In genomic region chr2:20223345-20224190, GRCh38 we compare ENCODE assay signal across 8 cellular contexts. TPM values are rescaled to one million over a fixed set of nuclear protein-coding genes. Genes with fewer than 3 reads are reported as not detected.
DNase-seq lines count a peak whose midpoint lies in the region; ATAC-seq, FAIRE-seq and TF ChIP-seq lines count a peak whose summit lies in the region.

No MANE protein-coding gene starts in this region.

- no peak for TF ChIP-seq CTCF in K562 (IDR thresholded peaks at IDR 0.05 in 2 of 3, conservative IDR thresholded peaks at IDR 0.05 in 1 of 3; ENCODE audit: insufficient read depth in 2 of 3, low read depth in 1 of 3, low read length in 3 of 3)

- no peak overlapping the region for H3K27ac Mint-ChIP-seq in stimulated activated naive CD8-positive, alpha-beta T cell treated with anti-CD3 and anti-CD28 coated beads, Interleukin-15, Interleukin-2, amounts not matched to agents 100 ng/mL and 50 ng/mL, for 24 hours

- ATAC-seq in K562 = no peak

- H3K27me3 ChIP-seq in K562 (ENCODE audit: control insufficient read depth in 2 of 2, insufficient read depth in 2 of 2, low read length in 2 of 2) = peaks cover 15 to 75% of the 10 kb centered on the region in 2 experiments; a peak in 3 of 5 replicates

- POLR2A ChIA-PET in K562 (lab: Yijun Ruan, JAX) = interaction anchor here (0.7 kb wide), 1 partner anchor 60 kb away, joined by 3 read pairs; no protein-coding TSS in a partner anchor

- peak overlapping the region; percentile 55; the same call in 1 of the 2 replicates for H2AFZ ChIP-seq in K562 (ENCODE audit: low read depth, low read length)

- H3K36me3 Mint-ChIP-seq in stimulated activated naive CD8-positive, alpha-beta T cell treated with anti-CD3 and anti-CD28 coated beads, Interleukin-15, Interleukin-2, amounts not matched to agents 100 ng/mL and 50 ng/mL, for 24 hours (ENCODE audit: low read depth) = no peaks in the 10 kb centered on the region

- peaks cover 0 to 29% of the 10 kb centered on the region in 2 experiments; a peak in 2 of 5 replicates for H3K4me1 ChIP-seq in K562 (replicated peaks in 1 of 2; ENCODE audit: control insufficient read depth in 2 of 2, insufficient read depth in 2 of 2, low read length in 2 of 2)

- DNase-seq in DMS53 (lab: John Stamatoyannopoulos, UW) (peak; percentile 73), DMS53 treated with DMSO at 0.1 percent for 48 hours (lab: John Stamatoyannopoulos, UW; ENCODE audit: unreplicated experiment) (no peak), HCEC 1CT (peak; percentile 46), NCI-H2227 (lab: John Stamatoyannopoulos, UW; ENCODE audit: unreplicated experiment) (peak; percentile 77), K562 (ENCODE audit: extremely low read depth in 1 of 4, low spot score in 3 of 4) (peak in 2 of 4 experiments; percentile 47 to 49), islet precursor cell (peak; percentile 77)
- DNase-seq in activated naive CD4-positive, alpha-beta T cell treated with anti-CD3 and anti-CD28 coated beads, Interleukin-2, amount 50 U/mL, for 16 hours = no peak

- TF ChIP-seq POLR2A in K562 (conservative IDR thresholded peaks at IDR 0.05) = no peak

- TF ChIP-seq EP300 in K562 (IDR thresholded peaks at IDR 0.05; ENCODE audit: low read length) = no peak

- peak overlapping the region; percentile 37; the same call in 1 of the 2 replicates for H3K4me2 ChIP-seq in K562 (ENCODE audit: insufficient read depth, low read length)

- no peak overlapping the region for H3K27ac ChIP-seq in K562 (ENCODE audit: extremely low read depth, low read depth, low read length)

- WGBS in K562 (ENCODE audit: insufficient coverage, low coverage, missing lambda C conversion rate) = 3% methylated on average over 42 of the region's 71 CpGs

- H3K4me3 Mint-ChIP-seq in stimulated activated naive CD8-positive, alpha-beta T cell treated with anti-CD3 and anti-CD28 coated beads, Interleukin-15, Interleukin-2, amounts not matched to agents 100 ng/mL and 50 ng/mL, for 24 hours = peak overlapping the region; percentile 43

- no peaks in the 10 kb centered on the region for H3K36me3 ChIP-seq in K562 (ENCODE audit: control insufficient read depth, insufficient read depth, low read length)

- H4K20me1 ChIP-seq in K562 (replicated peaks; ENCODE audit: control insufficient read depth, insufficient read depth, low read length) = no peaks in the 10 kb centered on the region

- no peaks in the 10 kb centered on the region for H3K9me3 Mint-ChIP-seq in stimulated activated naive CD8-positive, alpha-beta T cell treated with anti-CD3 and anti-CD28 coated beads, Interleukin-15, Interleukin-2, amounts not matched to agents 100 ng/mL and 50 ng/mL, for 24 hours

- intact Hi-C loops in K562 (cut with micrococcal nuclease) = loop anchor here (2.0 kb wide), 1 partner anchor 121 kb away; no protein-coding TSS in a partner anchor

- in situ Hi-C loops in K562 (cut with MboI) = loop anchor here (10.0 kb wide), 1 partner anchor 89 kb away; no protein-coding TSS in a partner anchor

- CTCF ChIA-PET in K562 (lab: Yijun Ruan, JAX; ENCODE audit: low intra/inter-chr PET ratio) = no interaction called here

- H3K9me1 ChIP-seq in K562 (ENCODE audit: control insufficient read depth, insufficient read depth, low read length) = no peaks in the 10 kb centered on the region

- no peak for TF ChIP-seq RAD21 in K562 (CRISPR knock-in tag; conservative IDR thresholded peaks at IDR 0.05 in 1 of 2, IDR thresholded peaks at IDR 0.05 in 1 of 2)

- FAIRE-seq in K562 (lab: Jason Lieb, UNC) = no peak

- H3K9me3 ChIP-seq in K562 (replicated peaks; ENCODE audit: control insufficient read depth, insufficient read depth, low read depth, low read length) = no peaks in the 10 kb centered on the region

- H3K9ac ChIP-seq in K562 (ENCODE audit: insufficient read depth in 1 of 2, low read depth in 2 of 2, low read length in 2 of 2) = peak overlapping the region in 1 of 2 experiments; percentile 81; a peak in 2 of 4 replicates

- H3K79me2 ChIP-seq in K562 (ENCODE audit: control insufficient read depth, insufficient read depth, low read length) = no peaks in the 10 kb centered on the region

- BruUV-seq in K562 (replicated peaks; lab: Mats Ljungman, UMichigan) = no TSS peak

- H3K27me3 Mint-ChIP-seq in stimulated activated naive CD8-positive, alpha-beta T cell treated with anti-CD3 and anti-CD28 coated beads, Interleukin-15, Interleukin-2, amounts not matched to agents 100 ng/mL and 50 ng/mL, for 24 hours = peaks cover 57% of the 10 kb centered on the region

- H3K4me1 Mint-ChIP-seq in stimulated activated naive CD8-positive, alpha-beta T cell treated with anti-CD3 and anti-CD28 coated beads, Interleukin-15, Interleukin-2, amounts not matched to agents 100 ng/mL and 50 ng/mL, for 24 hours (ENCODE audit: low read depth) = peaks cover 5% of the 10 kb centered on the region

- H3K4me3 ChIP-seq in K562 = peak overlapping the region; percentile 35

TF ChIP-seq in K562, 482 proteins besides CTCF, POLR2A, EP300 and RAD21 (continues in another document):
- TF ChIP-seq ZNF311 (CRISPR knock-in tag; IDR thresholded peaks at IDR 0.05) (no peak), RBBP5 (IDR thresholded peaks at IDR 0.05; ENCODE audit: borderline replicate concordance, insufficient read depth, low read length, poor library complexity, severe bottlenecking) (peak; percentile 43), UBTF (IDR thresholded peaks at IDR 0.05; ENCODE audit: borderline replicate concordance in 1 of 2, low read depth in 2 of 2, low read length in 2 of 2) (0 out of 4 replicates have a peak, but pooled peaks of 1 of the 2 experiments have one; percentile 41), GABPB1 (CRISPR knock-in tag; IDR thresholded peaks at IDR 0.05) (peak; percentile 21; the same call in 1 of the 2 replicates), RBFOX2 (IDR thresholded peaks at IDR 0.05; ENCODE audit: low read depth, low read length) (0 out of 2 replicates have a peak, but pooled peaks have one; percentile 20), TFAP4 (CRISPR knock-in tag; IDR thresholded peaks at IDR 0.05; ENCODE audit: borderline replicate concordance) (peak; percentile 42; the same call in 1 of the 2 replicates), SAP30 (IDR thresholded peaks at IDR 0.05; ENCODE audit: borderline replicate concordance, insufficient read depth, low read depth, low read length, poor library complexity, severe bottlenecking) (peak; percentile 33), PHF8 (IDR thresholded peaks at IDR 0.05; ENCODE audit: borderline replicate concordance, low read length) (peak; percentile 51; the same call in 1 of the 2 replicates)

RNA-seq across cellular contexts. Expression of gene SDC1, which starts 1.4 kb away (rescaled TPM):
- 0.28 and 0.90 TPM in 2 replicates for total RNA-seq in K562 (2011; cell fraction: chromatin; rRNA removed; ENCODE audit: low replicate concordance)
- 0.39 and 1.3 TPM in 2 replicates for total RNA-seq in K562 (2011; cell fraction: nucleolus; rRNA removed)
- 0.37 and 0.46 TPM in 2 replicates for total RNA-seq in K562 (2011; cell fraction: nucleoplasm; rRNA removed)
- total RNA-seq in K562 (2014; rRNA removed) (1.5 and 1.7 TPM in 2 replicates), K562 (2014; rRNA removed; fragmentation: Illumina TruSeq; extraction: Trizol) (0.35 and 0.40 TPM in 2 replicates), K562 (2015; rRNA removed; fragmentation: Illumina TruSeq; extraction: Trizol) (1.4 and 1.6 TPM in 2 replicates), K562 (2021) (2.7 TPM in 2 replicates)
- polyA plus RNA-seq in K562 (2011; rRNA removed) (0.39 and 2.7 TPM in 2 replicates), K562 (2014; fragmentation: Illumina TruSeq; extraction: Trizol) (0.49 and 1.2 TPM in 2 replicates), K562 (2014; fragmentation: Nextera tagmentation; extraction: Ambion mirVana) (under 1 TPM; 0.06 to 0.14 TPM), K562 (2014; rRNA removed) (1.1 and 1.8 TPM in 2 replicates)
- 2.3 and 2.9 TPM in 2 replicates for polyA plus RNA-seq in K562 (2011; cell fraction: cytosol; rRNA removed)
- polyA plus RNA-seq in K562 (2011; cell fraction: nucleus; rRNA removed) = 0.34 and 2.7 TPM in 2 replicates
- polyA plus RNA-seq in K562 (2012) = 0.86 and 0.90 TPM in 2 replicates
- polyA minus RNA-seq in K562 (2011; rRNA and poly(A)+ RNA removed) = 0.39 and 1.3 TPM in 2 replicates
- polyA minus RNA-seq in K562 (2011; cell fraction: cytosol; rRNA and poly(A)+ RNA removed) = 0.57 and 3.1 TPM in 2 replicates
- polyA minus RNA-seq in K562 (2011; cell fraction: nucleus; rRNA and poly(A)+ RNA removed) = 0.13 and 0.56 TPM in 2 replicates

Comparison
In these comparisons a context has a peak if more than half of its experiments do, and no peak if none do; other contexts are left out.
1. DNase-seq: peak in DMS53 (single experiment), HCEC 1CT (single experiment), NCI-H2227 (single experiment) and islet precursor cell (single experiment); none in DMS53 treated with DMSO at 0.1 percent for 48 hours (single experiment) and activated naive CD4-positive, alpha-beta T cell treated with anti-CD3 and anti-CD28 coated beads, Interleukin-2, amount 50 U/mL, for 16 hours (single experiment).